In genomic region chr1:114509596-114510234, GRCh38 we compare ENCODE assay signal across 8 cellular contexts. TPM values are rescaled to one million over a fixed set of nuclear protein-coding genes. Genes with fewer than 3 reads are reported as not detected.
DNase-seq lines count a peak whose midpoint lies in the region; ATAC-seq and TF ChIP-seq lines count a peak whose summit lies in the region.

No MANE protein-coding gene starts in this region.

- H3K4me3 ChIP-seq in kidney epithelial cell (ENCODE audit: low read depth, low read length) (peak overlapping the region; percentile 86), thyroid gland (replicated peaks in 1 of 3) (peak overlapping the region; percentile 84 to 90 (median 89))

- H3K4me1 ChIP-seq in thyroid gland: peaks cover 36 to 42% of the 10 kb centered on the region in 2 donors

- H3K27ac Mint-ChIP-seq in activated T-helper 2 cell treated with anti-CD3 and anti-CD28 coated beads, Interferon-gamma antibody, Interleukin-2, Interleukin-4, amounts not matched to agents 10 μg/mL and 5 μg/mL and 100 μg/mL, durations not matched to agents 14 hours and 24 hours and 36 hours: peak overlapping the region; percentile 17

- peaks cover 58% of the 10 kb centered on the region for H3K4me1 Mint-ChIP-seq in activated T-cell treated with anti-CD3 and anti-CD28 coated beads, Interleukin-2, amount 50 U/mL, for 4 hours (ENCODE audit: low read depth)
- peaks cover 49% of the 10 kb centered on the region for H3K4me1 Mint-ChIP-seq in activated T-helper 2 cell treated with anti-CD3 and anti-CD28 coated beads, Interferon-gamma antibody, Interleukin-2, Interleukin-4, amounts not matched to agents 10 μg/mL and 5 μg/mL and 100 μg/mL, durations not matched to agents 14 hours and 24 hours and 36 hours (ENCODE audit: low read depth)

- H3K27me3 Mint-ChIP-seq in activated T-cell treated with anti-CD3 and anti-CD28 coated beads, Interleukin-2, amount 50 U/mL, for 4 hours (ENCODE audit: low read depth): no peaks in the 10 kb centered on the region
- H3K27me3 Mint-ChIP-seq in activated T-helper 2 cell treated with anti-CD3 and anti-CD28 coated beads, Interferon-gamma antibody, Interleukin-2, Interleukin-4, amounts not matched to agents 10 μg/mL and 5 μg/mL and 100 μg/mL, durations not matched to agents 14 hours and 24 hours and 36 hours (ENCODE audit: low read depth): no peaks in the 10 kb centered on the region

- no peak for ATAC-seq in activated T-cell treated with anti-CD3 and anti-CD28 coated beads, Interleukin-2, amount 50 U/mL, for 4 hours
- no peak for ATAC-seq in HG03175 (IDR thresholded peaks at IDR 0.05; ENCODE audit: unreplicated experiment)

- H3K36me3 ChIP-seq in kidney epithelial cell (ENCODE audit: control insufficient read depth, insufficient read depth, low read length) (no peaks in the 10 kb centered on the region), thyroid gland (no peaks in the 10 kb centered on the region)

- H3K4me3 Mint-ChIP-seq in activated T-cell treated with anti-CD3 and anti-CD28 coated beads, Interleukin-2, amount 50 U/mL, for 4 hours: peak overlapping the region; percentile 89
- H3K4me3 Mint-ChIP-seq in activated T-helper 2 cell treated with anti-CD3 and anti-CD28 coated beads, Interferon-gamma antibody, Interleukin-2, Interleukin-4, amounts not matched to agents 10 μg/mL and 5 μg/mL and 100 μg/mL, durations not matched to agents 14 hours and 24 hours and 36 hours (ENCODE audit: low read depth): peak overlapping the region; percentile 85

- H3K27ac ChIP-seq in thyroid gland: peak overlapping the region in 2 of 3 donors; percentile 98 to 99

- DNase-seq in activated T-cell treated with anti-CD3 and anti-CD28 coated beads, Interleukin-2, amount 50 U/mL, for 4 hours: no peak
- no peak for DNase-seq in activated T-cell treated with anti-CD3 and anti-CD28 coated beads, Interleukin-2, amount 50 U/mL, for 48 hours
- DNase-seq in activated T-helper 2 cell treated with anti-CD3 and anti-CD28 coated beads, Interferon-gamma antibody, Interleukin-2, Interleukin-4, amounts not matched to agents 10 μg/mL and 5 μg/mL and 100 μg/mL, durations not matched to agents 14 hours and 24 hours and 36 hours (ENCODE audit: low spot score): no peak
- no peak for DNase-seq in kidney epithelial cell (ENCODE audit: low read depth)
- no peak for DNase-seq in thyroid gland
- DNase-seq in stimulated activated CD4-positive, alpha-beta T cell treated with anti-CD3 and anti-CD28 coated beads, Interleukin-2, amount 100 ng/mL, for 48 hours: no peak
- DNase-seq in cortex of kidney (lab: John Stamatoyannopoulos, UW): no peak

- no peak for TF ChIP-seq CTCF in kidney epithelial cell (IDR thresholded peaks at IDR 0.05; ENCODE audit: insufficient read depth, low read length, poor library complexity, severe bottlenecking)
- no peak for TF ChIP-seq CTCF in thyroid gland (IDR thresholded peaks at IDR 0.05)

- no peaks in the 10 kb centered on the region for H3K27me3 ChIP-seq in kidney epithelial cell (ENCODE audit: control insufficient read depth, insufficient read depth, low read length)
- H3K27me3 ChIP-seq in thyroid gland: no peaks in the 10 kb centered on the region

- peaks cover 11% of the 10 kb centered on the region for H3K36me3 Mint-ChIP-seq in activated T-cell treated with anti-CD3 and anti-CD28 coated beads, Interleukin-2, amount 50 U/mL, for 4 hours (ENCODE audit: insufficient read depth)
- peaks cover 34% of the 10 kb centered on the region for H3K36me3 Mint-ChIP-seq in activated T-helper 2 cell treated with anti-CD3 and anti-CD28 coated beads, Interferon-gamma antibody, Interleukin-2, Interleukin-4, amounts not matched to agents 10 μg/mL and 5 μg/mL and 100 μg/mL, durations not matched to agents 14 hours and 24 hours and 36 hours (ENCODE audit: low read depth)

- no peaks in the 10 kb centered on the region for H3K9me3 ChIP-seq in thyroid gland

- TF ChIP-seq POLR2A in thyroid gland (IDR thresholded peaks at IDR 0.05): no peak

- WGBS in thyroid gland, 2 donors: 1% methylated on average over 8 of the region's 8 CpGs

- intact Hi-C loops in activated T-helper 2 cell treated with anti-CD3 and anti-CD28 coated beads, Interferon-gamma antibody, Interleukin-2, Interleukin-4, amounts not matched to agents 10 μg/mL and 5 μg/mL and 100 μg/mL, durations not matched to agents 14 hours and 24 hours and 36 hours (cut with micrococcal nuclease): loop anchor here (2.0 to 5.0 kb wide), 4 partner anchors 42 to 579 kb away; partner anchors contain the start of gene BCAS2
- intact Hi-C loops in thyroid gland (cut with DNase I): no loop called here

- no peaks in the 10 kb centered on the region for H3K9me3 Mint-ChIP-seq in activated T-cell treated with anti-CD3 and anti-CD28 coated beads, Interleukin-2, amount 50 U/mL, for 4 hours
- no peaks in the 10 kb centered on the region for H3K9me3 Mint-ChIP-seq in activated T-helper 2 cell treated with anti-CD3 and anti-CD28 coated beads, Interferon-gamma antibody, Interleukin-2, Interleukin-4, amounts not matched to agents 10 μg/mL and 5 μg/mL and 100 μg/mL, durations not matched to agents 14 hours and 24 hours and 36 hours

RNA-seq across cellular contexts. Expression of gene TRIM33, which starts 1.3 kb away (rescaled TPM):
- total RNA-seq in activated T-cell treated with anti-CD3 and anti-CD28 coated beads, Interleukin-2, amount 50 U/mL, for 4 hours: 10 to 100 TPM; 30.0 to 33.0 (median 31.9) TPM
- 41.5 and 44.7 TPM in 2 replicates for total RNA-seq in activated T-helper 2 cell treated with anti-CD3 and anti-CD28 coated beads, Interferon-gamma antibody, Interleukin-2, Interleukin-4, amounts not matched to agents 10 μg/mL and 5 μg/mL and 100 μg/mL, durations not matched to agents 14 hours and 24 hours and 36 hours
- total RNA-seq in kidney epithelial cell (29.1 and 33.3 TPM in 2 replicates), thyroid gland (100 to 1,000 TPM in 1 of 4 donors, 10 to 100 TPM in 3; 53.9 to 112 (median 58.0) TPM)
